ENCODE assay signal across 1 cellular context in the genomic region with DNA sequence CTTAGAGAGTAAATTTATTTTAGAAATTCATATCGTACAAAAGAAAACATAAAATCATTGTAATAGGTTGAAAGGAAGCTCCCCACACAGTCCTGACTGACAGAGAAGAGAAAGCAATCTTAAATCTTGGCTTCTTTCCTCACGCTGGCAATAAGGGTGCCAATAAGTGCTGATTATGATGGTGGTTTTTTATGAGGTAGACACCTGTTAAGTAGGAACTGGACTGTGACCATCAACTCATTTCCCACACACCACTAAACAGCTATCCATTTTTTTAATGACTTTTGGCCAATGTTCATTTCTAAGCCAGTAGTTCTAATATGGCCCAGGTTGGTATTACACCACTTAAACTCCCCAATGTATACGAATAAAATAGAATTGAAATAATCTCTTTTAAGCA.
TF ChIP-seq lines count a peak whose summit lies in the region.

No MANE protein-coding gene starts in this region.

TF ChIP-seq in GM23338, 12 proteins besides CTCF, POLR2A, EP300 and RAD21 (continued from another document):
- TF ChIP-seq, protein P1, sequence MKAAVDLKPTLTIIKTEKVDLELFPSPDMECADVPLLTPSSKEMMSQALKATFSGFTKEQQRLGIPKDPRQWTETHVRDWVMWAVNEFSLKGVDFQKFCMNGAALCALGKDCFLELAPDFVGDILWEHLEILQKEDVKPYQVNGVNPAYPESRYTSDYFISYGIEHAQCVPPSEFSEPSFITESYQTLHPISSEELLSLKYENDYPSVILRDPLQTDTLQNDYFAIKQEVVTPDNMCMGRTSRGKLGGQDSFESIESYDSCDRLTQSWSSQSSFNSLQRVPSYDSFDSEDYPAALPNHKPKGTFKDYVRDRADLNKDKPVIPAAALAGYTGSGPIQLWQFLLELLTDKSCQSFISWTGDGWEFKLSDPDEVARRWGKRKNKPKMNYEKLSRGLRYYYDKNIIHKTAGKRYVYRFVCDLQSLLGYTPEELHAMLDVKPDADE (IDR thresholded peaks at IDR 0.05), result no peak
- TF ChIP-seq EZH2phosphoT487 (IDR thresholded peaks at IDR 0.05; ENCODE audit: unreplicated experiment), result no peak
- TF ChIP-seq CREB1 (CRISPR knock-in tag; IDR thresholded peaks at IDR 0.05; ENCODE audit: low read depth), result no peak
- no peak for TF ChIP-seq ZNF331 (CRISPR knock-in tag; IDR thresholded peaks at IDR 0.05; ENCODE audit: low read depth)
